ENCODE assay signal across 21 cellular contexts in the genomic region with DNA sequence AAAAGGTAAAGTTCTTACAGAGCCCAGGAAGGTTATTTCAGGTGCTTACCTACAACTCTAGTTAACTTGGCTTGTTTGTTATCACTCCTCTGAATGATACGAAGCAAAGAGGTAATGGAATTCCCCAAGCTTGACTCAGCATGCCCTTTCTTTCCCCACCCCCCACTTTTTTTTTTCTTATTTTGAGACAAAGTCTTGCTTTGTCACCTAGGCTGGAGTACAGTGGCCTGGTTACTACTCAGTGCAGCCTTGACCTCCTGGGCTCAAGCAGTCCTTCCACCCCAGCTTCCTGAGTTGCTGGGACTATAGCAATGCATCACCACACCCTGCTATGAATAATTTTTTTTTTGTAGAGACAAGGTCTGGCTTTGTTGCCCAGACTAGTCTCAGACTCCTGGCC. TPM values are rescaled to one million over a fixed set of nuclear protein-coding genes. Genes with fewer than 3 reads are reported as not detected.
DNase-seq lines count a peak whose midpoint lies in the region; ATAC-seq, FAIRE-seq and TF ChIP-seq lines count a peak whose summit lies in the region.
"Had no signal": no experiment of that assay in that cellular context is flagged by ENCODE, and none has a peak within 500 bp of the region (broad histone marks: within the 10 kb centered on the region; RNA-seq: fewer than 3 reads in every experiment).

No MANE protein-coding gene starts in this region.

- no peak overlapping the region for H2BK12ac ChIP-seq in mesenchymal stem cell (ENCODE audit: low read length in 2 of 2)

- H2AK5ac ChIP-seq in mesenchymal stem cell (ENCODE audit: low read length, severe bottlenecking): no peak overlapping the region

- DNase-seq in ELR (ENCODE audit: low read depth) (peak; percentile 47), astrocyte (ENCODE audit: low read depth) (no peak), mesenchymal stem cell (no peak), ureter (ENCODE audit: low spot score) (no peak), posterior vena cava (ENCODE audit: low spot score) (no peak), NCI-H82 (lab: John Stamatoyannopoulos, UW) (no peak)
- DNase-seq: activated CD4-positive, alpha-beta T cell treated with anti-CD3 and anti-CD28 coated beads for 4 hours; activated CD8-positive, alpha-beta memory T cell treated with anti-CD3 and anti-CD28 coated beads, Interleukin-2, amount 50 U/mL, for 4 hours; activated gamma-delta T cell treated with Interleukin-2 at 50 U/mL for 16 hours; amniotic stem cell; effector CD4-positive, alpha-beta T cell; midbrain; NCI-H1417 treated with DMSO at 0.1 percent for 48 hours; NCI-H2171; NCI-H748 treated with DMSO at 0.1 percent for 48 hours; stimulated activated naive CD4-positive, alpha-beta T cell treated with Interleukin-2 at 50 U/mL for 16 hours; trophoblast cell had no signal

- H3K27me3 ChIP-seq in astrocyte (ENCODE audit: insufficient read depth, low read length) (no peaks in the 10 kb centered on the region), mesenchymal stem cell (ENCODE audit: control insufficient read depth in 1 of 2, insufficient read depth in 1 of 2, low read length in 2 of 2) (no peaks in the 10 kb centered on the region)

- no peaks in the 10 kb centered on the region for H3K4me1 ChIP-seq in astrocyte (ENCODE audit: insufficient read depth, low read length)
- peaks cover 1% of the 10 kb centered on the region for H3K4me1 ChIP-seq in mesenchymal stem cell (ENCODE audit: control insufficient read depth, insufficient read depth, low read depth, low read length)

- no peaks in the 10 kb centered on the region for H3K79me2 ChIP-seq in astrocyte (ENCODE audit: insufficient read depth, low read length)

- H3K9me3 ChIP-seq in astrocyte (ENCODE audit: insufficient read depth, low read depth, low read length): no peaks in the 10 kb centered on the region
- H3K9me3 ChIP-seq in mesenchymal stem cell (ENCODE audit: control insufficient read depth, low read length): no peaks in the 10 kb centered on the region

- H3K9ac ChIP-seq in astrocyte (ENCODE audit: low read length) (no peak overlapping the region), mesenchymal stem cell (ENCODE audit: low read length) (no peak overlapping the region)

- no peak overlapping the region for H3K18ac ChIP-seq in mesenchymal stem cell (ENCODE audit: low read depth in 1 of 2, low read length in 2 of 2)

- no peaks in the 10 kb centered on the region for H3K36me3 Mint-ChIP-seq in astrocyte (ENCODE audit: low read depth, unreplicated experiment)

- H4K8ac ChIP-seq in mesenchymal stem cell (ENCODE audit: low read length): no peak overlapping the region

- H4K91ac ChIP-seq in mesenchymal stem cell (ENCODE audit: low read length): no peak overlapping the region

- no peaks in the 10 kb centered on the region for H3K36me3 ChIP-seq in astrocyte (ENCODE audit: insufficient read depth, low read length)
- H3K36me3 ChIP-seq in mesenchymal stem cell (ENCODE audit: control insufficient read depth in 1 of 2, insufficient read depth in 2 of 2, low read depth in 1 of 2, low read length in 2 of 2): no peaks in the 10 kb centered on the region

- H2BK15ac ChIP-seq in mesenchymal stem cell (ENCODE audit: low read depth, poor library complexity, severe bottlenecking): peak overlapping the region; percentile 40

- H3K4me3 ChIP-seq in astrocyte (ENCODE audit: insufficient read depth, low read depth, low read length): no peak overlapping the region
- no peak overlapping the region for H3K4me3 ChIP-seq in mesenchymal stem cell (ENCODE audit: insufficient read depth in 1 of 2, low read depth in 1 of 2, low read length in 2 of 2)

- H3K27ac ChIP-seq in astrocyte (ENCODE audit: low read depth, low read length) (no peak overlapping the region), mesenchymal stem cell (ENCODE audit: low read length, poor library complexity, severe bottlenecking) (no peak overlapping the region)

- no peak overlapping the region for H2BK120ac ChIP-seq in mesenchymal stem cell (ENCODE audit: low read depth, low read length)

- no peaks in the 10 kb centered on the region for H3K79me1 ChIP-seq in mesenchymal stem cell (replicated peaks; ENCODE audit: low read length, poor library complexity, severe bottlenecking)

- TF ChIP-seq CTCF in astrocyte (IDR thresholded peaks at IDR 0.05; ENCODE audit: insufficient read depth, low read depth, low read length): no peak

- ATAC-seq in HG03432 (IDR thresholded peaks at IDR 0.05; ENCODE audit: unreplicated experiment): peak; percentile 40
- ATAC-seq: SK-N-SH treated with all-trans-retinoic acid at 6 μM for 48 hours had no signal

- intact Hi-C loops in posterior vena cava (cut with DNase I): no loop called here

- H3K9me3 Mint-ChIP-seq in astrocyte (ENCODE audit: unreplicated experiment): peaks cover 4% of the 10 kb centered on the region
- H3K9me3 Mint-ChIP-seq: central memory CD8-positive, alpha-beta T cell had no signal

- H3K14ac ChIP-seq in mesenchymal stem cell (ENCODE audit: low read length in 2 of 2): no peak overlapping the region

- FAIRE-seq in astrocyte (lab: Jason Lieb, UNC): no peak
- FAIRE-seq: islet of Langerhans had no signal

- no peak overlapping the region for H3K23ac ChIP-seq in mesenchymal stem cell (ENCODE audit: low read length in 2 of 2)

- WGBS in mesenchymal stem cell: 32% methylated on average over 1 of the region's 1 CpG

- no peak overlapping the region for H3K4me3 Mint-ChIP-seq in astrocyte (ENCODE audit: unreplicated experiment)
- H3K4me3 Mint-ChIP-seq: central memory CD8-positive, alpha-beta T cell had no signal

- H3K4me1 Mint-ChIP-seq in astrocyte (ENCODE audit: low read depth, unreplicated experiment): peaks cover 9% of the 10 kb centered on the region
- H3K4me1 Mint-ChIP-seq: central memory CD8-positive, alpha-beta T cell had no signal

- no peaks in the 10 kb centered on the region for H3K27me3 Mint-ChIP-seq in astrocyte (ENCODE audit: low read depth, unreplicated experiment)

- peak overlapping the region; percentile 55 for H3K27ac Mint-ChIP-seq in astrocyte (ENCODE audit: unreplicated experiment)

- no peak overlapping the region for H2AFZ ChIP-seq in astrocyte (ENCODE audit: low read depth, low read length)
- H2AFZ ChIP-seq in mesenchymal stem cell (ENCODE audit: low read depth, low read length): no peak overlapping the region

- H3K4ac ChIP-seq in mesenchymal stem cell (ENCODE audit: low read depth in 1 of 2, low read length in 2 of 2): no peak overlapping the region

- no peaks in the 10 kb centered on the region for H4K20me1 ChIP-seq in astrocyte (ENCODE audit: insufficient read depth, low read length)

- H3K4me2 ChIP-seq in astrocyte (ENCODE audit: low read length): no peak overlapping the region
- no peak overlapping the region for H3K4me2 ChIP-seq in mesenchymal stem cell (ENCODE audit: low read length, poor library complexity, severe bottlenecking)

- H2BK5ac ChIP-seq in mesenchymal stem cell (ENCODE audit: low read depth, low read length, poor library complexity, severe bottlenecking): no peak overlapping the region

RNA-seq across cellular contexts. Expression of gene YBX3, which starts 17.1 kb away (rescaled TPM):
- total RNA-seq in astrocyte: 452 and 527 TPM in 2 replicates
- polyA plus RNA-seq in mesenchymal stem cell (2013, experiment 1 of 2): 130 TPM
- polyA plus RNA-seq in mesenchymal stem cell (2013, experiment 2 of 2): 127 TPM
- total RNA-seq in ureter: 318 TPM
- total RNA-seq in posterior vena cava: 100 to 1,000 TPM; 386 to 502 TPM
